ENCODE assay signal across 20 cellular contexts in genomic region chr20:23282546-23282945, GRCh38.
DNase-seq lines count a peak whose midpoint lies in the region; ATAC-seq and TF ChIP-seq lines count a peak whose summit lies in the region.
"Had no signal": no experiment of that assay in that cellular context is flagged by ENCODE, and none has a peak within 500 bp of the region (broad histone marks: within the 10 kb centered on the region; RNA-seq: fewer than 3 reads in every experiment).

No MANE protein-coding gene starts in this region.

- no peak overlapping the region for H3K4me3 Mint-ChIP-seq in T-helper 2 cell treated with Interferon-gamma antibody and Interleukin-4, amounts not matched to agents 5 μg/mL and 100 μg/mL, for 36 hours
- H3K4me3 Mint-ChIP-seq: CD8-positive, alpha-beta T cell; HFFc6 had no signal

- 86 to 96% (median 87%) methylated on average over 3 of the region's 3 CpGs for WGBS in spleen, 5 donors

- peak; percentile 17 for DNase-seq in activated CD8-positive, alpha-beta memory T cell treated with anti-CD3 and anti-CD28 coated beads, Interleukin-2, amount 50 U/mL, for 48 hours
- no peak for DNase-seq in activated CD8-positive, alpha-beta memory T cell treated with anti-CD3 and anti-CD28 coated beads, Interleukin-2, amount 50 U/mL, for 4 hours
- DNase-seq in DND-41 (no peak), coronary artery (ENCODE audit: low spot score) (peak; percentile 55), spleen (peak; percentile 39), NCI-H82 treated with DMSO at 0.1 percent for 48 hours (lab: John Stamatoyannopoulos, UW; ENCODE audit: unreplicated experiment) (no peak)
- DNase-seq in T-helper 2 cell treated with Interferon-gamma antibody and Interleukin-4, amounts not matched to agents 5 μg/mL and 100 μg/mL, for 36 hours (ENCODE audit: low spot score): no peak
- DNase-seq: AML-193; Calu3; CD8-positive, alpha-beta T cell; DMS79 treated with DMSO at 0.1 percent for 48 hours; EL; GOT3; H7; HFFc6 had no signal

- TF ChIP-seq CTCF in DND-41 (IDR thresholded peaks at IDR 0.05; ENCODE audit: borderline replicate concordance, extremely low read depth, low read length, poor library complexity, severe bottlenecking): no peak
- TF ChIP-seq CTCF in coronary artery (IDR thresholded peaks at IDR 0.05): no peak
- TF ChIP-seq CTCF in spleen (IDR thresholded peaks at IDR 0.05 in 8 of 11, conservative IDR thresholded peaks at IDR 0.05 in 3 of 11): no peak

- H3K4me1 ChIP-seq in DND-41 (ENCODE audit: insufficient read depth, low read length): no peaks in the 10 kb centered on the region
- peaks cover 0 to 3% (median 0%) of the 10 kb centered on the region in 6 donors for H3K4me1 ChIP-seq in spleen
- H3K4me1 ChIP-seq: A549 had no signal

- peak; percentile 17; the same call in 1 of the 3 replicates for ATAC-seq in DND-41 (ENCODE audit: insufficient read depth, low read depth)
- ATAC-seq in GM18505 (IDR thresholded peaks at IDR 0.05; ENCODE audit: unreplicated experiment): no peak
- ATAC-seq: A549; CD8-positive, alpha-beta T cell; HCT116 had no signal

- H3K27me3 ChIP-seq in DND-41 (ENCODE audit: insufficient read depth, low read length, poor library complexity) (no peaks in the 10 kb centered on the region), spleen (replicated peaks in 1 of 7) (peaks cover 0 to 12% (median 0%) of the 10 kb centered on the region in 7 donors)

- no peaks in the 10 kb centered on the region for H3K9me3 ChIP-seq in DND-41 (ENCODE audit: insufficient read depth, low read length, severe bottlenecking)
- H3K9me3 ChIP-seq in spleen: no peaks in the 10 kb centered on the region
- H3K9me3 ChIP-seq: A549 had no signal

- intact Hi-C loops in spleen (cut with DNase I; ENCODE audit: low total_unique reads): no loop called here

- H3K9ac ChIP-seq in DND-41 (ENCODE audit: low read depth, low read length): no peak overlapping the region

- H3K27me3 Mint-ChIP-seq in T-helper 2 cell treated with Interferon-gamma antibody and Interleukin-4, amounts not matched to agents 5 μg/mL and 100 μg/mL, for 36 hours (ENCODE audit: low read depth): no peaks in the 10 kb centered on the region

- H3K36me3 ChIP-seq in DND-41 (ENCODE audit: insufficient read depth, low read length) (no peaks in the 10 kb centered on the region), spleen (no peaks in the 10 kb centered on the region)

- H4K20me1 ChIP-seq in DND-41 (ENCODE audit: insufficient read depth, low read length): no peaks in the 10 kb centered on the region

- TF ChIP-seq POLR2A in spleen (IDR thresholded peaks at IDR 0.05) (no peak), GM18505 (IDR thresholded peaks at IDR 0.05; ENCODE audit: borderline replicate concordance, extremely low read depth, insufficient read depth, insufficient read length) (no peak)

- no peak overlapping the region for H3K4me2 ChIP-seq in DND-41 (ENCODE audit: insufficient read depth, low read length)
- H3K4me2 ChIP-seq: A549 had no signal

- H3K36me3 Mint-ChIP-seq in T-helper 2 cell treated with Interferon-gamma antibody and Interleukin-4, amounts not matched to agents 5 μg/mL and 100 μg/mL, for 36 hours (ENCODE audit: low read depth): no peaks in the 10 kb centered on the region
- H3K36me3 Mint-ChIP-seq: CD8-positive, alpha-beta T cell had no signal

- H2AFZ ChIP-seq in DND-41 (ENCODE audit: low read depth, low read length): no peak overlapping the region

- no peak overlapping the region for H3K27ac ChIP-seq in DND-41 (ENCODE audit: low read length)
- H3K27ac ChIP-seq in coronary artery: no peak overlapping the region
- no peak overlapping the region for H3K27ac ChIP-seq in spleen
- H3K27ac ChIP-seq: 22Rv1, A549, HL-60 had no signal

- no peaks in the 10 kb centered on the region for H3K9me3 Mint-ChIP-seq in T-helper 2 cell treated with Interferon-gamma antibody and Interleukin-4, amounts not matched to agents 5 μg/mL and 100 μg/mL, for 36 hours
- H3K9me3 Mint-ChIP-seq: CD8-positive, alpha-beta T cell; HFFc6 had no signal

- H3K27ac Mint-ChIP-seq in T-helper 2 cell treated with Interferon-gamma antibody and Interleukin-4, amounts not matched to agents 5 μg/mL and 100 μg/mL, for 36 hours: no peak overlapping the region
- H3K27ac Mint-ChIP-seq: CD8-positive, alpha-beta T cell; HFFc6 had no signal

- no peaks in the 10 kb centered on the region for H3K79me2 ChIP-seq in DND-41 (ENCODE audit: insufficient read depth, low read length)

- H3K4me3 ChIP-seq in DND-41 (ENCODE audit: low read depth in 1 of 2, low read length in 2 of 2): no peak overlapping the region
- no peak overlapping the region for H3K4me3 ChIP-seq in coronary artery
- no peak overlapping the region for H3K4me3 ChIP-seq in spleen
- H3K4me3 ChIP-seq: A549 had no signal

- H3K4me1 Mint-ChIP-seq in T-helper 2 cell treated with Interferon-gamma antibody and Interleukin-4, amounts not matched to agents 5 μg/mL and 100 μg/mL, for 36 hours (ENCODE audit: low read depth): no peaks in the 10 kb centered on the region

Comparison
In these comparisons a context has a peak if more than half of its experiments do, and no peak if none do; other contexts are left out.
1. DNase-seq: peak in activated CD8-positive, alpha-beta memory T cell treated with anti-CD3 and anti-CD28 coated beads, Interleukin-2, amount 50 U/mL, for 48 hours (single experiment), coronary artery (single experiment) and spleen (single experiment); none in activated CD8-positive, alpha-beta memory T cell treated with anti-CD3 and anti-CD28 coated beads, Interleukin-2, amount 50 U/mL, for 4 hours (single experiment), DND-41 (single experiment), NCI-H82 treated with DMSO at 0.1 percent for 48 hours (single experiment) and T-helper 2 cell treated with Interferon-gamma antibody and Interleukin-4, amounts not matched to agents 5 μg/mL and 100 μg/mL, for 36 hours (single experiment).